ENCODE assay signal across 8 cellular contexts in the genomic region with DNA sequence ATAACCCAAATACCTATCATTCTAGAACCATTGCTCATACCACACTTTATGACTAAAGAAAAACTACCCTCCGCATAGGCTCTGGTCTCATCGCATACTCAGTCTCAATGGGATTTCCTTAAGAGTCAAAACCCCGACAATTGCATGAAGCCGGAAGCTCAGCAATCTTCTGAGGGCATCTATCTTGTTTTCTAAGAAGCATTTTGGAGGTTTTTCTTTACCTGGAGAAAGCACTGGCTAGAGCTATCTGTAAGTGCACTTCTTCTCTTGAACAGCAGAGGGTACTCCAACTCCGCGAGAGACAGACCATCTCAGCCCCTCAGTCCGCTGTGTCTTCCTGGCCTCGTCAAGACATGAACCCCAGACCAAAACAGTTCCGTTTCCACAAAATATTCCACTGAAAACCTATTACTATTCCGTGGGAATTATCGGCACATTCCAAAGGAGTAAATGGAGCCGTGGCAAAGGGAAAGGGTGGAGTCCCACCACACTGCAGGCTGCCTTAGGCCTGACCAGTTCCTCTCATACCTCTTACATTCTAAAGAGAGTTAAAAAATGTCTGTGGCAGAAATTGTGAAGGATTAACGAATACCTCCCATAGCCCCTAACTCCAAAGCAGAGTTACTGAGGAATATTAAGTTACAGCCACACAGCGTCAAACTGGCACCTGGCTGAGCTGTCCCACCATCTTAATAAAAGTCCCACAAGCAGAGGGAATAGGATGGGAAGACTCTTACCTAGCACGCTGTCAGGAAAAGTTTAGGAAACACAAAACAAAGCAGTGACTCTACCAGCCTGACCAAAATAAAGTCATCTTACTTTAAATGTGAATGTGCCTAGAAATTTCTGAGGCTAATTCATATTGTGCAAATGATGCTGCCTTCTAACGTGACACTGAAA.
DNase-seq lines count a peak whose midpoint lies in the region; ATAC-seq and TF ChIP-seq lines count a peak whose summit lies in the region.

No MANE protein-coding gene starts in this region.

- H3K4me3 Mint-ChIP-seq in activated CD4-positive, alpha-beta T cell treated with anti-CD3 and anti-CD28 coated beads for 36 hours = no peak overlapping the region

- peaks cover 7% of the 10 kb centered on the region for H3K27me3 Mint-ChIP-seq in activated CD4-positive, alpha-beta T cell treated with anti-CD3 and anti-CD28 coated beads for 36 hours

- in situ Hi-C loops in T47D (cut with HindIII; ENCODE audit: low pct_unique_long_range_greater_than_20kb, low sequenced_read_pairs) = no loop called here

- CTCF ChIA-PET in activated CD4-positive, alpha-beta T cell treated with anti-CD3 and anti-CD28 coated beads for 36 hours (lab: Charles Lee) = interaction anchor here (0.6 to 1.8 kb wide), 8 partner anchors 9 to 727 kb away, joined by 3 to 5 read pairs (median 4); no protein-coding TSS in a partner anchor
- CTCF ChIA-PET in HEK293T (lab: Yijun Ruan, JAX) = interaction anchor here (0.6 to 1.4 kb wide), 4 partner anchors 12 to 157 kb away, joined by 3 to 4 read pairs (median 4); no protein-coding TSS in a partner anchor

- ATAC-seq in activated CD4-positive, alpha-beta T cell treated with anti-CD3 and anti-CD28 coated beads for 36 hours = peak; percentile 96
- ATAC-seq in SK-N-SH treated with all-trans-retinoic acid at 6 μM for 48 hours = peak; percentile 99

- POLR2A ChIA-PET in activated CD4-positive, alpha-beta T cell treated with anti-CD3 and anti-CD28 coated beads for 36 hours (lab: Charles Lee) = no interaction called here
- POLR2A ChIA-PET in HEK293T (lab: Yijun Ruan, JAX) = no interaction called here

- H3K4me1 Mint-ChIP-seq in activated CD4-positive, alpha-beta T cell treated with anti-CD3 and anti-CD28 coated beads for 36 hours = peaks cover 7% of the 10 kb centered on the region

- intact Hi-C loops in activated CD4-positive, alpha-beta T cell treated with anti-CD3 and anti-CD28 coated beads for 36 hours (cut with DNase I, micrococcal nuclease) = no loop called here

- no peaks in the 10 kb centered on the region for H3K36me3 Mint-ChIP-seq in activated CD4-positive, alpha-beta T cell treated with anti-CD3 and anti-CD28 coated beads for 36 hours (ENCODE audit: low read depth)

- peak; percentile 57 for DNase-seq in activated CD4-positive, alpha-beta T cell treated with anti-CD3 and anti-CD28 coated beads for 36 hours
- DNase-seq in activated CD4-positive, alpha-beta T cell treated with anti-CD3 and anti-CD28 coated beads for 1 hour = no peak
- peak; percentile 66 for DNase-seq in HEK293T (ENCODE audit: extremely low spot score)
- DNase-seq in T47D (ENCODE audit: low read depth in 1 of 2, low spot score in 1 of 2) = peak; percentile 9 to 60
- DNase-seq in iris pigment epithelial cell (ENCODE audit: low read depth) = peak; percentile 81
- DNase-seq in stimulated activated CD4-positive, alpha-beta T cell treated with anti-CD3 and anti-CD28 coated beads, Interleukin-1b, Interleukin-23, amount 100 ng/mL, for 24 hours (ENCODE audit: low read depth in 4 of 4, low spot score in 1 of 4) = peak in 3 of 4 experiments; percentile 1 to 13 (median 2)

- peak; percentile 61 for TF ChIP-seq CTCF in LNCAP (IDR thresholded peaks at IDR 0.05)

- H3K27ac Mint-ChIP-seq in activated CD4-positive, alpha-beta T cell treated with anti-CD3 and anti-CD28 coated beads for 36 hours = no peak overlapping the region

- H3K9me3 Mint-ChIP-seq in activated CD4-positive, alpha-beta T cell treated with anti-CD3 and anti-CD28 coated beads for 36 hours (ENCODE audit: low read depth) = no peaks in the 10 kb centered on the region

TF ChIP-seq in HEK293T, 16 proteins besides CTCF, POLR2A, EP300 and RAD21:
- TF ChIP-seq, protein P1, sequence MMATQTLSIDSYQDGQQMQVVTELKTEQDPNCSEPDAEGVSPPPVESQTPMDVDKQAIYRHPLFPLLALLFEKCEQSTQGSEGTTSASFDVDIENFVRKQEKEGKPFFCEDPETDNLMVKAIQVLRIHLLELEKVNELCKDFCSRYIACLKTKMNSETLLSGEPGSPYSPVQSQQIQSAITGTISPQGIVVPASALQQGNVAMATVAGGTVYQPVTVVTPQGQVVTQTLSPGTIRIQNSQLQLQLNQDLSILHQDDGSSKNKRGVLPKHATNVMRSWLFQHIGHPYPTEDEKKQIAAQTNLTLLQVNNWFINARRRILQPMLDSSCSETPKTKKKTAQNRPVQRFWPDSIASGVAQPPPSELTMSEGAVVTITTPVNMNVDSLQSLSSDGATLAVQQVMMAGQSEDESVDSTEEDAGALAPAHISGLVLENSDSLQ (IDR thresholded peaks at IDR 0.05) = no peak
- TF ChIP-seq ARNT (IDR thresholded peaks at IDR 0.05) (no peak), TARDBP (IDR thresholded peaks at IDR 0.05) (no peak), FOXM1 (IDR thresholded peaks at IDR 0.05; ENCODE audit: borderline replicate concordance) (no peak), ELF4 (IDR thresholded peaks at IDR 0.05) (no peak), SP1 (IDR thresholded peaks at IDR 0.05) (no peak), FOXA1 (IDR thresholded peaks at IDR 0.05) (no peak), ZNF384 (IDR thresholded peaks at IDR 0.05) (no peak), HDGF (IDR thresholded peaks at IDR 0.05; ENCODE audit: borderline replicate concordance) (no peak), BHLHE40 (IDR thresholded peaks at IDR 0.05; ENCODE audit: borderline replicate concordance) (no peak), CTBP1 (IDR thresholded peaks at IDR 0.05; ENCODE audit: borderline replicate concordance) (no peak), SUZ12 (IDR thresholded peaks at IDR 0.05) (no peak)

TF ChIP-seq in SK-N-SH treated with all-trans-retinoic acid at 6 μM for 48 hours, 23 proteins besides CTCF, POLR2A, EP300 and RAD21:
- TF ChIP-seq BACH2 (CRISPR knock-in tag; IDR thresholded peaks at IDR 0.05; ENCODE audit: borderline replicate concordance) (no peak), RARB (CRISPR knock-in tag; IDR thresholded peaks at IDR 0.05) (no peak), GLIS3 (CRISPR knock-in tag; IDR thresholded peaks at IDR 0.05) (no peak), ISL1 (CRISPR knock-in tag; IDR thresholded peaks at IDR 0.05) (no peak), ZFP30 (CRISPR knock-in tag; IDR thresholded peaks at IDR 0.05) (no peak), PPARA (CRISPR knock-in tag; IDR thresholded peaks at IDR 0.05; ENCODE audit: borderline replicate concordance) (no peak), OSR1 (CRISPR knock-in tag; IDR thresholded peaks at IDR 0.05) (no peak), TCF4 (CRISPR knock-in tag; IDR thresholded peaks at IDR 0.05; ENCODE audit: borderline replicate concordance) (no peak), CSDC2 (CRISPR knock-in tag; IDR thresholded peaks at IDR 0.05) (no peak), ZNF8 (CRISPR knock-in tag; IDR thresholded peaks at IDR 0.05) (no peak), SNAI2 (CRISPR knock-in tag; IDR thresholded peaks at IDR 0.05) (no peak), ARNTL (CRISPR knock-in tag; IDR thresholded peaks at IDR 0.05; ENCODE audit: borderline replicate concordance, low read depth) (no peak), ZFP3 (CRISPR knock-in tag; IDR thresholded peaks at IDR 0.05) (no peak), TOX (CRISPR knock-in tag; IDR thresholded peaks at IDR 0.05; ENCODE audit: borderline replicate concordance) (no peak), ESRRG (CRISPR knock-in tag; IDR thresholded peaks at IDR 0.05) (no peak)
- TF ChIP-seq, protein P2, sequence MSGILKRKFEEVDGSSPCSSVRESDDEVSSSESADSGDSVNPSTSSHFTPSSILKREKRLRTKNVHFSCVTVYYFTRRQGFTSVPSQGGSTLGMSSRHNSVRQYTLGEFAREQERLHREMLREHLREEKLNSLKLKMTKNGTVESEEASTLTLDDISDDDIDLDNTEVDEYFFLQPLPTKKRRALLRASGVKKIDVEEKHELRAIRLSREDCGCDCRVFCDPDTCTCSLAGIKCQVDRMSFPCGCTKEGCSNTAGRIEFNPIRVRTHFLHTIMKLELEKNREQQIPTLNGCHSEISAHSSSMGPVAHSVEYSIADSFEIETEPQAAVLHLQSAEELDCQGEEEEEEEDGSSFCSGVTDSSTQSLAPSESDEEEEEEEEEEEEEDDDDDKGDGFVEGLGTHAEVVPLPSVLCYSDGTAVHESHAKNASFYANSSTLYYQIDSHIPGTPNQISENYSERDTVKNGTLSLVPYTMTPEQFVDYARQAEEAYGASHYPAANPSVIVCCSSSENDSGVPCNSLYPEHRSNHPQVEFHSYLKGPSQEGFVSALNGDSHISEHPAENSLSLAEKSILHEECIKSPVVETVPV (CRISPR knock-in tag; IDR thresholded peaks at IDR 0.05) = no peak
- TF ChIP-seq, protein P3, sequence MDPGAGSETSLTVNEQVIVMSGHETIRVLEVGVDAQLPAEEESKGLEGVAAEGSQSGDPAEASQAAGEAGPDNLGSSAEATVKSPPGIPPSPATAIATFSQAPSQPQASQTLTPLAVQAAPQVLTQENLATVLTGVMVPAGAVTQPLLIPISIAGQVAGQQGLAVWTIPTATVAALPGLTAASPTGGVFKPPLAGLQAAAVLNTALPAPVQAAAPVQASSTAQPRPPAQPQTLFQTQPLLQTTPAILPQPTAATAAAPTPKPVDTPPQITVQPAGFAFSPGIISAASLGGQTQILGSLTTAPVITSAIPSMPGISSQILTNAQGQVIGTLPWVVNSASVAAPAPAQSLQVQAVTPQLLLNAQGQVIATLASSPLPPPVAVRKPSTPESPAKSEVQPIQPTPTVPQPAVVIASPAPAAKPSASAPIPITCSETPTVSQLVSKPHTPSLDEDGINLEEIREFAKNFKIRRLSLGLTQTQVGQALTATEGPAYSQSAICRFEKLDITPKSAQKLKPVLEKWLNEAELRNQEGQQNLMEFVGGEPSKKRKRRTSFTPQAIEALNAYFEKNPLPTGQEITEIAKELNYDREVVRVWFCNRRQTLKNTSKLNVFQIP (CRISPR knock-in tag; IDR thresholded peaks at IDR 0.05; ENCODE audit: borderline replicate concordance, low read depth) = no peak
- TF ChIP-seq, protein P4, sequence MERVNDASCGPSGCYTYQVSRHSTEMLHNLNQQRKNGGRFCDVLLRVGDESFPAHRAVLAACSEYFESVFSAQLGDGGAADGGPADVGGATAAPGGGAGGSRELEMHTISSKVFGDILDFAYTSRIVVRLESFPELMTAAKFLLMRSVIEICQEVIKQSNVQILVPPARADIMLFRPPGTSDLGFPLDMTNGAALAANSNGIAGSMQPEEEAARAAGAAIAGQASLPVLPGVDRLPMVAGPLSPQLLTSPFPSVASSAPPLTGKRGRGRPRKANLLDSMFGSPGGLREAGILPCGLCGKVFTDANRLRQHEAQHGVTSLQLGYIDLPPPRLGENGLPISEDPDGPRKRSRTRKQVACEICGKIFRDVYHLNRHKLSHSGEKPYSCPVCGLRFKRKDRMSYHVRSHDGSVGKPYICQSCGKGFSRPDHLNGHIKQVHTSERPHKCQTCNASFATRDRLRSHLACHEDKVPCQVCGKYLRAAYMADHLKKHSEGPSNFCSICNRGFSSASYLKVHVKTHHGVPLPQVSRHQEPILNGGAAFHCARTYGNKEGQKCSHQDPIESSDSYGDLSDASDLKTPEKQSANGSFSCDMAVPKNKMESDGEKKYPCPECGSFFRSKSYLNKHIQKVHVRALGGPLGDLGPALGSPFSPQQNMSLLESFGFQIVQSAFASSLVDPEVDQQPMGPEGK (CRISPR knock-in tag; IDR thresholded peaks at IDR 0.05; ENCODE audit: borderline replicate concordance) = no peak
